Comparison of ENCODE assay signal across 8 cellular contexts in the genomic region with DNA sequence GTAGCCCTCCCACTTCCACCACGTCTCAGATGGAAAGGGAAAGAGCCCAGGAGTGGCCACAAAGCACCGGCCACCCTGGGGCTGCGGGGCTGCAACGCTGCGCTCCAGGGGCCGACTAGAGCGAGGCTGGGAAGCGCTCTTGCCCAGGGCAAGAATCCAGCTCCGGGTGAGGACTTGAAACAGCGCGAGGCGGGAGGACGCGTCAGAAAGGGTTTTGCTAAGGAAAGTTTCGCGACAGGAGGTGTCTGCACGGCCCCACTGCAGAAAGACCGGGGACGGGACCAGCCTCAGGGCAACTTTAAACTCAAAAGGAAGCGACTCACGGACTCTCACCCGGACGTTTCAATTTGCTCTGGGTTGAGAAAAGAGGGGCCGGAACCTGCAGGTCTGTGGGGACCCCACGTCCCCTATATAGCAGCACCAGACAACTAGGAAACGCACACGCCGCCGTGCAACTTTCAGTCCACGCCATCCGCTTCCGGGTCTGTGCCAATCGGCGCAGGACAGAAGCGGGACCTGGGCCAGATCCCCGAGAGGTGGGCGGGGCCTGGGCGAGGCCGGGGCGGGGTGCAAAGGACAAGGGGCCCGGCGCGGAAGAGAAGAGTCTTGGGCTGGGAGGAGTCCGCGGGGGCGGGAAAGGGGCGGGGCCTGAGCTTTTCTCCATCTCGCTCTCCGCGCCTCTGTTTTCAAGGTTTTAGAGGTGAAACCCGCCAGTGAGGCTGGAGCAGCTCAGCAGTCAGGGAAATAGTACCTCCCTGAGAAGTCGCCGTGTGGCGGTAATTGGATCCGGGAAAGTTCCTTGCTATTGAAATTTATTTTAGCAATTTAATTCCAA. TPM values are rescaled to one million over a fixed set of nuclear protein-coding genes. Genes with fewer than 3 reads are reported as not detected.
DNase-seq lines count a peak whose midpoint lies in the region; ATAC-seq and TF ChIP-seq lines count a peak whose summit lies in the region.

A gene (minus strand): TSS at position 488 of the 835 bp plus-strand sequence. CDS start 6,792 bp downstream, outside the sequence.

- DNase-seq in C1 segment of cervical spinal cord (lab: John Stamatoyannopoulos, UW) (peak in 13 of 14 donors; percentile 32 to 91 (median 81)), NCI-H774 (lab: John Stamatoyannopoulos, UW) (peak; percentile 95), ecto neural progenitor cell (ENCODE audit: low spot score) (peak; percentile 98), lower lobe of right lung (peak; percentile 99)
- DNase-seq in activated CD4-positive, alpha-beta memory T cell treated with anti-CD3 and anti-CD28 coated beads, Interleukin-2, amount 10 ng/mL, durations not matched to agents 7 days and 5 days = peak; percentile 99
- peak; percentile 98 to 99 for DNase-seq in stimulated activated CD4-positive, alpha-beta T cell treated with anti-CD3 and anti-CD28 coated beads, Interleukin-4, amount 100 ng/mL, for 48 hours (ENCODE audit: low read depth in 2 of 2)

- CTCF ChIA-PET in activated CD4-positive, alpha-beta memory T cell treated with anti-CD3 and anti-CD28 coated beads, Interleukin-2, amount 10 ng/mL, durations not matched to agents 7 days and 5 days (lab: Charles Lee) = interaction anchor here (0.5 kb wide), 1 partner anchor 93 kb away, joined by 3 read pairs; no protein-coding TSS in a partner anchor

- H3K27me3 ChIP-seq in lower lobe of right lung (ENCODE audit: low read depth) = no peaks in the 10 kb centered on the region

- peak within 1 kb of the TSS; percentile 87 for H3K27ac ChIP-seq in lower lobe of right lung

- TF ChIP-seq CTCF in lower lobe of right lung (IDR thresholded peaks at IDR 0.05) = no peak

- ATAC-seq in GM19328 (IDR thresholded peaks at IDR 0.05; ENCODE audit: unreplicated experiment) (peak; percentile 97), HG03460 (IDR thresholded peaks at IDR 0.05; ENCODE audit: unreplicated experiment) (peak; percentile 97), lower lobe of right lung (peak; percentile 100)

- H3K36me3 Mint-ChIP-seq in activated CD4-positive, alpha-beta memory T cell treated with anti-CD3 and anti-CD28 coated beads, Interleukin-2, amount 10 ng/mL, durations not matched to agents 7 days and 5 days (ENCODE audit: low read depth) = peaks cover 57% of the 10 kb centered on the region

- intact Hi-C loops in lower lobe of right lung (cut with DNase I) = no loop called here

- H3K9me3 Mint-ChIP-seq in activated CD4-positive, alpha-beta memory T cell treated with anti-CD3 and anti-CD28 coated beads, Interleukin-2, amount 10 ng/mL, durations not matched to agents 7 days and 5 days = peaks cover 48% of the 10 kb centered on the region

- no peaks in the 10 kb centered on the region for H3K36me3 ChIP-seq in lower lobe of right lung

- peaks cover 16% of the 10 kb centered on the region for H3K9me3 ChIP-seq in lower lobe of right lung

- peak within 1 kb of the TSS; percentile 77 for H3K4me3 ChIP-seq in lower lobe of right lung

- POLR2A ChIA-PET in activated CD4-positive, alpha-beta memory T cell treated with anti-CD3 and anti-CD28 coated beads, Interleukin-2, amount 10 ng/mL, durations not matched to agents 7 days and 5 days (lab: Charles Lee) = interaction anchor here (0.6 to 2.7 kb wide), 8 partner anchors 10 to 432 kb away, joined by 3 to 7 read pairs (median 4); a partner anchor contains a TSS

- H3K4me3 Mint-ChIP-seq in activated CD4-positive, alpha-beta memory T cell treated with anti-CD3 and anti-CD28 coated beads, Interleukin-2, amount 10 ng/mL, durations not matched to agents 7 days and 5 days = peak within 1 kb of the TSS; percentile 96

- H3K4me1 ChIP-seq in lower lobe of right lung = peaks cover 14% of the 10 kb centered on the region

- H3K27me3 Mint-ChIP-seq in activated CD4-positive, alpha-beta memory T cell treated with anti-CD3 and anti-CD28 coated beads, Interleukin-2, amount 10 ng/mL, durations not matched to agents 7 days and 5 days = no peaks in the 10 kb centered on the region

- H3K27ac Mint-ChIP-seq in activated CD4-positive, alpha-beta memory T cell treated with anti-CD3 and anti-CD28 coated beads, Interleukin-2, amount 10 ng/mL, durations not matched to agents 7 days and 5 days = peak within 1 kb of the TSS; percentile 85

- peaks cover 27% of the 10 kb centered on the region for H3K4me1 Mint-ChIP-seq in activated CD4-positive, alpha-beta memory T cell treated with anti-CD3 and anti-CD28 coated beads, Interleukin-2, amount 10 ng/mL, durations not matched to agents 7 days and 5 days

RNA-seq across cellular contexts. Expression of the gene that starts here (rescaled TPM):
- total RNA-seq in activated CD4-positive, alpha-beta memory T cell treated with anti-CD3 and anti-CD28 coated beads, Interleukin-2, amount 10 ng/mL, durations not matched to agents 7 days and 5 days = 10 to 100 TPM; 11.8 to 14.9 TPM
- 12.0 TPM for total RNA-seq in lower lobe of right lung

Comparison
In these comparisons a context has a peak if more than half of its experiments do, and no peak if none do; other contexts are left out.
1. Peak in every context shown above with its lines: DNase-seq, ATAC-seq, H3K4me3 ChIP-seq and H3K27ac ChIP-seq.